17 cellular contexts compared by ENCODE assay signal in genomic region chr2:3211256-3211970, GRCh38.
"Had no signal": no experiment of that assay in that cellular context is flagged by ENCODE, and none has a peak within 500 bp of the region (broad histone marks: within the 10 kb centered on the region; RNA-seq: fewer than 3 reads in every experiment).

No MANE protein-coding gene starts in this region.

- DNase-seq: effector memory CD8-positive, alpha-beta T cell; esophagus squamous epithelium; foreskin fibroblast; glutamatergic neuron; immature natural killer cell; kidney; left cardiac atrium; left ventricle myocardium superior; mesenchymal stem cell; midbrain; sigmoid colon; stimulated activated naive CD4-positive, alpha-beta T cell treated with Interleukin-2 at 50 U/mL for 16 hours; tibial artery; upper lobe of left lung had no signal

- H3K27ac Mint-ChIP-seq: dendritic cell treated with granulocyte-macrophage colony-stimulating factor and Interleukin-4, amounts not matched to agents 40 ng/mL and 50 ng/mL, for 4 days had no signal

- H3K4me3 Mint-ChIP-seq: dendritic cell treated with granulocyte-macrophage colony-stimulating factor and Interleukin-4, amounts not matched to agents 40 ng/mL and 50 ng/mL, for 4 days; effector memory CD8-positive, alpha-beta T cell; immature natural killer cell; natural killer cell treated with Interleukin-12 subunit alpha and Interleukin-12 subunit beta and Interleukin-15 and Interleukin-18, amount 100 ng/mL, for 72 hours had no signal

- H3K27me3 Mint-ChIP-seq: dendritic cell treated with granulocyte-macrophage colony-stimulating factor and Interleukin-4, amounts not matched to agents 40 ng/mL and 50 ng/mL, for 4 days; effector memory CD8-positive, alpha-beta T cell; natural killer cell treated with Interleukin-12 subunit alpha and Interleukin-12 subunit beta and Interleukin-15 and Interleukin-18, amount 100 ng/mL, for 72 hours had no signal

- H3K9me3 Mint-ChIP-seq: dendritic cell treated with granulocyte-macrophage colony-stimulating factor and Interleukin-4, amounts not matched to agents 40 ng/mL and 50 ng/mL, for 4 days; effector memory CD8-positive, alpha-beta T cell; immature natural killer cell had no signal

- ATAC-seq: effector memory CD8-positive, alpha-beta T cell; gastroesophageal sphincter; left cardiac atrium; left ventricle myocardium superior; natural killer cell treated with Interleukin-12 subunit alpha and Interleukin-12 subunit beta and Interleukin-15 and Interleukin-18, amount 100 ng/mL, for 72 hours had no signal
